1 cellular context compared by ENCODE assay signal in the genomic region with DNA sequence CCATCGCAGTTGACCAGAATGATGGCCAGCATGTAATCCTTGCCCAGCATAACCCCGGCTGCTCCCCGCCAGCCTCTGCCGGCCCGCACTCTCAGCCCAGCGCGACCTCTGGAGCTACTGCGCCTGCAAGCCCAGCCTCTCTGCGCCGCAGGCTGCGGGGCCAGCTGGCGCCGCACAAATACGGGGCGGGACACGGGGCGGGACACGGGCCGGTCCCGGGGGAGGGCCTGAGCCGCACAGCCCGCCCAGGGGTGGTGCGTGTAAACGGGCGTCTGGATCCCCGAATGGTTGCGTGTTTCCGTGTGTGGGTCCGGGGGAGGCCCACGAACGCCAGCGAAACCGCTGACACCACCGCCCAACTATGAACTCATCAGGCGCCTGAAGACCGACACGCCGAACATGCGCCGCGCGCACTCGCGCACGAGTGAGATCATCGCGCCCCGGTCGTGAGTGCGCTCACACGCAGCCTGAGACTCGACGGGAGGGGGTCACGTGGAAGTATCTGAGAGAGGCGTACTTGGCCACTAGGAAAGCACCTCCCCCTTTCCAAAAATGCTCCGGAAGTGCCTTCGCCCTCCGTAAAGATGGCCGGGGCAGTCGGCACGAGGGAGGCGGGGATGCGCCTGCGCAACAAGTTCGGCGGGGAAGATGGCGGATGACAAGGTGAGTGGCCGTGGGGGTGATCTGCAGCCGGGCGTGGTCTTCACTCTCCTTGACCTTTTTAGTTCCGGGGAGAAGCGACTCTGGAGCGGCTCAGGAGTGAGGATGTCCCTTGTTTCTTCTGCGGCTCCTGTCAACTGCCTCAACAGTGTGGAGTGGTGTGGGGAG.
TF ChIP-seq lines count a peak whose summit lies in the region.

A gene with protein sequence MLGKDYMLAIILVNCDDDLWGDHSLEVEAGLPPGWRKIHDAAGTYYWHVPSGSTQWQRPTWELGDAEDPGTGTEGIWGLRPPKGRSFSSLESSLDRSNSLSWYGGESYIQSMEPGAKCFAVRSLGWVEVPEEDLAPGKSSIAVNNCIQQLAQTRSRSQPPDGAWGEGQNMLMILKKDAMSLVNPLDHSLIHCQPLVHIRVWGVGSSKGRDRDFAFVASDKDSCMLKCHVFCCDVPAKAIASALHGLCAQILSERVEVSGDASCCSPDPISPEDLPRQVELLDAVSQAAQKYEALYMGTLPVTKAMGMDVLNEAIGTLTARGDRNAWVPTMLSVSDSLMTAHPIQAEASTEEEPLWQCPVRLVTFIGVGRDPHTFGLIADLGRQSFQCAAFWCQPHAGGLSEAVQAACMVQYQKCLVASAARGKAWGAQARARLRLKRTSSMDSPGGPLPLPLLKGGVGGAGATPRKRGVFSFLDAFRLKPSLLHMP (minus strand): TSS at position 403 of the 828 bp plus-strand sequence. CDS start 353 bp downstream, at position 50.
A gene with protein sequence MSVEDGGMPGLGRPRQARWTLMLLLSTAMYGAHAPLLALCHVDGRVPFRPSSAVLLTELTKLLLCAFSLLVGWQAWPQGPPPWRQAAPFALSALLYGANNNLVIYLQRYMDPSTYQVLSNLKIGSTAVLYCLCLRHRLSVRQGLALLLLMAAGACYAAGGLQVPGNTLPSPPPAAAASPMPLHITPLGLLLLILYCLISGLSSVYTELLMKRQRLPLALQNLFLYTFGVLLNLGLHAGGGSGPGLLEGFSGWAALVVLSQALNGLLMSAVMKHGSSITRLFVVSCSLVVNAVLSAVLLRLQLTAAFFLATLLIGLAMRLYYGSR (plus strand): TSS at position 633 of the 828 bp plus-strand sequence. CDS start 2,342 bp downstream, outside the sequence.

TF ChIP-seq in HEK293, 187 proteins besides CTCF, POLR2A, EP300 and RAD21 (continued from another document):
- TF ChIP-seq, protein P1, sequence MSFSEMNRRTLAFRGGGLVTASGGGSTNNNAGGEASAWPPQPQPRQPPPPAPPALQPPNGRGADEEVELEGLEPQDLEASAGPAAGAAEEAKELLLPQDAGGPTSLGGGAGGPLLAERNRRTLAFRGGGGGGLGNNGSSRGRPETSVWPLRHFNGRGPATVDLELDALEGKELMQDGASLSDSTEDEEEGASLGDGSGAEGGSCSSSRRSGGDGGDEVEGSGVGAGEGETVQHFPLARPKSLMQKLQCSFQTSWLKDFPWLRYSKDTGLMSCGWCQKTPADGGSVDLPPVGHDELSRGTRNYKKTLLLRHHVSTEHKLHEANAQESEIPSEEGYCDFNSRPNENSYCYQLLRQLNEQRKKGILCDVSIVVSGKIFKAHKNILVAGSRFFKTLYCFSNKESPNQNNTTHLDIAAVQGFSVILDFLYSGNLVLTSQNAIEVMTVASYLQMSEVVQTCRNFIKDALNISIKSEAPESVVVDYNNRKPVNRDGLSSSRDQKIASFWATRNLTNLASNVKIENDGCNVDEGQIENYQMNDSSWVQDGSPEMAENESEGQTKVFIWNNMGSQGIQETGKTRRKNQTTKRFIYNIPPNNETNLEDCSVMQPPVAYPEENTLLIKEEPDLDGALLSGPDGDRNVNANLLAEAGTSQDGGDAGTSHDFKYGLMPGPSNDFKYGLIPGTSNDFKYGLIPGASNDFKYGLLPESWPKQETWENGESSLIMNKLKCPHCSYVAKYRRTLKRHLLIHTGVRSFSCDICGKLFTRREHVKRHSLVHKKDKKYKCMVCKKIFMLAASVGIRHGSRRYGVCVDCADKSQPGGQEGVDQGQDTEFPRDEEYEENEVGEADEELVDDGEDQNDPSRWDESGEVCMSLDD (tag by site-specific recombination; IDR thresholded peaks at IDR 0.05): peak; percentile 73
- no peak for TF ChIP-seq ZNF530 (tag by site-specific recombination; IDR thresholded peaks at IDR 0.05; ENCODE audit: low read depth)
- TF ChIP-seq, protein P2, sequence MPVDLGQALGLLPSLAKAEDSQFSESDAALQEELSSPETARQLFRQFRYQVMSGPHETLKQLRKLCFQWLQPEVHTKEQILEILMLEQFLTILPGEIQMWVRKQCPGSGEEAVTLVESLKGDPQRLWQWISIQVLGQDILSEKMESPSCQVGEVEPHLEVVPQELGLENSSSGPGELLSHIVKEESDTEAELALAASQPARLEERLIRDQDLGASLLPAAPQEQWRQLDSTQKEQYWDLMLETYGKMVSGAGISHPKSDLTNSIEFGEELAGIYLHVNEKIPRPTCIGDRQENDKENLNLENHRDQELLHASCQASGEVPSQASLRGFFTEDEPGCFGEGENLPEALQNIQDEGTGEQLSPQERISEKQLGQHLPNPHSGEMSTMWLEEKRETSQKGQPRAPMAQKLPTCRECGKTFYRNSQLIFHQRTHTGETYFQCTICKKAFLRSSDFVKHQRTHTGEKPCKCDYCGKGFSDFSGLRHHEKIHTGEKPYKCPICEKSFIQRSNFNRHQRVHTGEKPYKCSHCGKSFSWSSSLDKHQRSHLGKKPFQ (tag by site-specific recombination; IDR thresholded peaks at IDR 0.05): no peak
- no peak for TF ChIP-seq TCF7L2 (IDR thresholded peaks at IDR 0.05; ENCODE audit: borderline replicate concordance, low read depth, low read length)
- TF ChIP-seq ZFP69B (tag by site-specific recombination; IDR thresholded peaks at IDR 0.05): peak; percentile 74
- peak; percentile 73; the same call in 1 of the 2 replicates for TF ChIP-seq ZNF324 (tag by site-specific recombination; IDR thresholded peaks at IDR 0.05)
- TF ChIP-seq ZNF114 (tag by site-specific recombination; IDR thresholded peaks at IDR 0.05): no peak
- TF ChIP-seq ZNF560 (tag by site-specific recombination; IDR thresholded peaks at IDR 0.05; ENCODE audit: borderline replicate concordance): no peak
- TF ChIP-seq ZNF341 (tag by site-specific recombination; IDR thresholded peaks at IDR 0.05; ENCODE audit: low read depth): peak; percentile 79
- no peak for TF ChIP-seq ZNF157 (tag by site-specific recombination; IDR thresholded peaks at IDR 0.05)
- TF ChIP-seq ZNF239 (tag by site-specific recombination; IDR thresholded peaks at IDR 0.05): no peak
- no peak; the same call in 1 of the 2 replicates for TF ChIP-seq GLI2 (tag by site-specific recombination; IDR thresholded peaks at IDR 0.05; ENCODE audit: borderline replicate concordance, low read depth)
- no peak for TF ChIP-seq ZNF510 (tag by site-specific recombination; IDR thresholded peaks at IDR 0.05; ENCODE audit: insufficient replicate concordance)
- TF ChIP-seq, protein P3, sequence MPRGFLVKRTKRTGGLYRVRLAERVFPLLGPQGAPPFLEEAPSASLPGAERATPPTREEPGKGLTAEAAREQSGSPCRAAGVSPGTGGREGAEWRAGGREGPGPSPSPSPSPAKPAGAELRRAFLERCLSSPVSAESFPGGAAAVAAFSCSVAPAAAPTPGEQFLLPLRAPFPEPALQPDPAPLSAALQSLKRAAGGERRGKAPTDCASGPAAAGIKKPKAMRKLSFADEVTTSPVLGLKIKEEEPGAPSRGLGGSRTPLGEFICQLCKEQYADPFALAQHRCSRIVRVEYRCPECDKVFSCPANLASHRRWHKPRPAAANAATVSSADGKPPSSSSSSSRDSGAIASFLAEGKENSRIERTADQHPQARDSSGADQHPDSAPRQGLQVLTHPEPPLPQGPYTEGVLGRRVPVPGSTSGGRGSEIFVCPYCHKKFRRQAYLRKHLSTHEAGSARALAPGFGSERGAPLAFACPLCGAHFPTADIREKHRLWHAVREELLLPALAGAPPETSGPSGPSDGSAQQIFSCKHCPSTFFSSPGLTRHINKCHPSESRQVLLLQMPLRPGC (tag by site-specific recombination; IDR thresholded peaks at IDR 0.05): peak; percentile 42; the same call in 1 of the 2 replicates
- TF ChIP-seq, protein P4, sequence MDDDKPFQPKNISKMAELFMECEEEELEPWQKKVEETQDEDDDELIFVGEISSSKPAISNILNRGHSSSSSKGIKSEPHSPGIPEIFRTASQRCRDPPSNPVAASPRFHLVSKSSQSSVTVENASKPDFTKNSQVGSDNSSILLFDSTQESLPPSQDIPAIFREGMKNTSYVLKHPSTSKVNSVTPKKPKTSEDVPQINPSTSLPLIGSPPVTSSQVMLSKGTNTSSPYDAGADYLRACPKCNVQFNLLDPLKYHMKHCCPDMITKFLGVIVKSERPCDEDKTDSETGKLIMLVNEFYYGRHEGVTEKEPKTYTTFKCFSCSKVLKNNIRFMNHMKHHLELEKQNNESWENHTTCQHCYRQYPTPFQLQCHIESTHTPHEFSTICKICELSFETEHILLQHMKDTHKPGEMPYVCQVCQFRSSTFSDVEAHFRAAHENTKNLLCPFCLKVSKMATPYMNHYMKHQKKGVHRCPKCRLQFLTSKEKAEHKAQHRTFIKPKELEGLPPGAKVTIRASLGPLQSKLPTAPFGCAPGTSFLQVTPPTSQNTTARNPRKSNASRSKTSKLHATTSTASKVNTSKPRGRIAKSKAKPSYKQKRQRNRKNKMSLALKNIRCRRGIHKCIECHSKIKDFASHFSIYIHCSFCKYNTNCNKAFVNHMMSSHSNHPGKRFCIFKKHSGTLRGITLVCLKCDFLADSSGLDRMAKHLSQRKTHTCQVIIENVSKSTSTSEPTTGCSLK (tag by site-specific recombination; IDR thresholded peaks at IDR 0.05): no peak
- TF ChIP-seq, protein P5, sequence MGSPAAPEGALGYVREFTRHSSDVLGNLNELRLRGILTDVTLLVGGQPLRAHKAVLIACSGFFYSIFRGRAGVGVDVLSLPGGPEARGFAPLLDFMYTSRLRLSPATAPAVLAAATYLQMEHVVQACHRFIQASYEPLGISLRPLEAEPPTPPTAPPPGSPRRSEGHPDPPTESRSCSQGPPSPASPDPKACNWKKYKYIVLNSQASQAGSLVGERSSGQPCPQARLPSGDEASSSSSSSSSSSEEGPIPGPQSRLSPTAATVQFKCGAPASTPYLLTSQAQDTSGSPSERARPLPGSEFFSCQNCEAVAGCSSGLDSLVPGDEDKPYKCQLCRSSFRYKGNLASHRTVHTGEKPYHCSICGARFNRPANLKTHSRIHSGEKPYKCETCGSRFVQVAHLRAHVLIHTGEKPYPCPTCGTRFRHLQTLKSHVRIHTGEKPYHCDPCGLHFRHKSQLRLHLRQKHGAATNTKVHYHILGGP (tag by site-specific recombination; IDR thresholded peaks at IDR 0.05): no peak
- TF ChIP-seq ZNF214 (tag by site-specific recombination; IDR thresholded peaks at IDR 0.05; ENCODE audit: borderline replicate concordance): no peak
- TF ChIP-seq YY2 (tag by site-specific recombination; IDR thresholded peaks at IDR 0.05): peak; percentile 92
- no peak for TF ChIP-seq ZNF561 (tag by site-specific recombination; IDR thresholded peaks at IDR 0.05; ENCODE audit: borderline replicate concordance)
- TF ChIP-seq ZNF785 (tag by site-specific recombination; IDR thresholded peaks at IDR 0.05): peak; percentile 100
- TF ChIP-seq ZNF394 (tag by site-specific recombination; IDR thresholded peaks at IDR 0.05; ENCODE audit: borderline replicate concordance): peak; percentile 83; the same call in 1 of the 2 replicates
- TF ChIP-seq ZBTB17 (tag by site-specific recombination; IDR thresholded peaks at IDR 0.05): peak; percentile 93
